In genomic region chr12:2582631-2583616, GRCh38 we compare ENCODE assay signal across 1 cellular context.
TF ChIP-seq lines count a peak whose summit lies in the region.

No MANE protein-coding gene starts in this region.

TF ChIP-seq in GM12878, 131 proteins besides CTCF, POLR2A, EP300 and RAD21 (continued from another document):
- TF ChIP-seq MYC (IDR thresholded peaks at IDR 0.05; ENCODE audit: insufficient read depth, insufficient read length, insufficient replicate concordance, low read length, severe bottlenecking) (no peak), ZBTB33 (IDR thresholded peaks at IDR 0.05) (no peak), GATAD2B (conservative IDR thresholded peaks at IDR 0.05; ENCODE audit: low read depth) (no peak), NR2C2 (IDR thresholded peaks at IDR 0.05; ENCODE audit: borderline replicate concordance, control insufficient read depth, insufficient read length, low read depth) (no peak), ASH2L (IDR thresholded peaks at IDR 0.05; ENCODE audit: borderline replicate concordance, low read depth) (no peak)
